8 cellular contexts compared by ENCODE assay signal in genomic region chr6:89638320-89639195, GRCh38. TPM values are rescaled to one million over a fixed set of nuclear protein-coding genes. Genes with fewer than 3 reads are reported as not detected.
DNase-seq lines count a peak whose midpoint lies in the region; ATAC-seq, FAIRE-seq and TF ChIP-seq lines count a peak whose summit lies in the region.

Gene LYRM2, minus strand, starts transcription at chr6:89638747. Its CDS starts 31 bp downstream, at chr6:89638716.

- no peak for FAIRE-seq in pancreas (lab: Jason Lieb, UNC)

- H3K4me3 ChIP-seq in GM12865 (ENCODE audit: low read depth, low read length) (peak within 1 kb of the TSS; percentile 92), pancreas (peak within 1 kb of the TSS; percentile 32 to 80 (median 63)), tibial artery (peak within 1 kb of the TSS; percentile 59 to 62)

- H3K27me3 ChIP-seq in pancreas (no peaks in the 10 kb centered on the region), tibial artery (no peaks in the 10 kb centered on the region)

- ATAC-seq in HG02759 (IDR thresholded peaks at IDR 0.05; ENCODE audit: unreplicated experiment) (peak; percentile 99), Right ventricle myocardium superior (ENCODE audit: poor library complexity) (peak; percentile 99), pancreas (peak; percentile 98 to 100 (median 99))

- H3K4me1 ChIP-seq in pancreas (peaks cover 0 to 13% (median 7%) of the 10 kb centered on the region in 3 donors), tibial artery (peaks cover 0 to 25% (median 8%) of the 10 kb centered on the region in 4 donors)

- H3K36me3 ChIP-seq in pancreas (peaks cover 0 to 10% (median 0%) of the 10 kb centered on the region in 3 donors), tibial artery (peaks cover 3 to 42% (median 8%) of the 10 kb centered on the region in 3 donors)

- no peaks in the 10 kb centered on the region for H3K9me3 ChIP-seq in pancreas
- no peaks in the 10 kb centered on the region for H3K9me3 ChIP-seq in tibial artery

- intact Hi-C loops in Right ventricle myocardium superior (cut with DNase I) (no loop called here), pancreas (cut with DNase I) (no loop called here), tibial artery (cut with DNase I; ENCODE audit: low total_unique reads) (no loop called here)

- peak; percentile 95 for DNase-seq in GM12865 (ENCODE audit: low read depth)
- peak; percentile 90 to 97 (median 96) for DNase-seq in NCI-H1417 (lab: John Stamatoyannopoulos, UW)
- peak; percentile 71 to 90 for DNase-seq in SW 1271 (lab: John Stamatoyannopoulos, UW)
- DNase-seq in activated naive CD8-positive, alpha-beta T cell treated with anti-CD3 and anti-CD28 coated beads, Interleukin-2, amount 50 U/mL, for 16 hours (ENCODE audit: low read depth, low spot score) = peak; percentile 80
- peak; percentile 97 for DNase-seq in Right ventricle myocardium superior
- peak; percentile 95 to 98 (median 96) for DNase-seq in pancreas
- peak; percentile 93 to 98 for DNase-seq in tibial artery

- WGBS in pancreas, 2 donors = 2% methylated on average over 58 of the region's 58 CpGs

- TF ChIP-seq CTCF in GM12865 (IDR thresholded peaks at IDR 0.05; ENCODE audit: insufficient read depth, low read depth, low read length, missing control alignments) (no peak), pancreas (IDR thresholded peaks at IDR 0.05) (no peak), tibial artery (IDR thresholded peaks at IDR 0.05) (peak; percentile 8 to 30)

- H3K27ac ChIP-seq in pancreas = peak within 1 kb of the TSS; percentile 83 to 89 (median 86)
- H3K27ac ChIP-seq in tibial artery = peak within 1 kb of the TSS; percentile 89 to 90

RNA-seq across cellular contexts. Expression of gene LYRM2, which starts in this region (rescaled TPM):
- total RNA-seq in Right ventricle myocardium superior (33.0 TPM), pancreas (10 to 100 TPM; 11.5 to 17.6 (median 16.0) TPM)
- 10 to 100 TPM in 1 of 2 donors, 1 to 10 TPM in 1; 6.5 to 16.0 TPM for polyA plus RNA-seq in pancreas

Comparison
In these comparisons a context has a peak if more than half of its experiments do, and no peak if none do; other contexts are left out.
1. Peak in every context shown above with its lines: DNase-seq, ATAC-seq, H3K4me3 ChIP-seq and H3K27ac ChIP-seq.
2. CTCF ChIP-seq: peak in tibial artery (2 of 2); none in GM12865 (single experiment) and pancreas (0 of 4).